ENCODE assay signal across 24 cellular contexts in the genomic region with DNA sequence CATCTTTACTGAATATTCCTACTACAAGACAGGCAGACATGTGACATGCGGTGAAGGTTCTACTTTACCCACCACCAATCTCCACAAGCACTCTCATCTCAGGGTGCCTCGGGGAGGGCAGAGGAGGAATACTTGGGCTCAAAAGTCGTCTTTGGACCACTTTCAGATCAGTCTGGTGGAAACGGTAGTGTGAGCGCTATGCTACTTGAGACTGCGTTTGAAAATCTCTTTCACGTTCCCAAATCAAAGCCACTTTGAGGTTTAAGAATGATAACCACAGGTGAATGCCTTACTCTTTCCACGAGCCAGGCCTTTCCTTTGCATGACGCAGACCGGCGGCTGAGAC. TPM values are rescaled to one million over a fixed set of nuclear protein-coding genes. Genes with fewer than 3 reads are reported as not detected.
DNase-seq lines count a peak whose midpoint lies in the region; ATAC-seq and TF ChIP-seq lines count a peak whose summit lies in the region.
"Had no signal": no experiment of that assay in that cellular context is flagged by ENCODE, and none has a peak within 500 bp of the region (broad histone marks: within the 10 kb centered on the region; RNA-seq: fewer than 3 reads in every experiment).

No MANE protein-coding gene starts in this region.

- H3K27ac ChIP-seq in naive thymus-derived CD4-positive, alpha-beta T cell (ENCODE audit: low read depth, low read length) = no peak overlapping the region
- no peak overlapping the region for H3K27ac ChIP-seq in gastrocnemius medialis
- H3K27ac ChIP-seq: brain microvascular endothelial cell, heart left ventricle had no signal

- H3K36me3 ChIP-seq in naive thymus-derived CD4-positive, alpha-beta T cell (ENCODE audit: control insufficient read depth in 2 of 3, insufficient read depth in 3 of 3, low read length in 3 of 3) = no peaks in the 10 kb centered on the region
- no peaks in the 10 kb centered on the region for H3K36me3 ChIP-seq in gastrocnemius medialis
- H3K36me3 ChIP-seq: brain microvascular endothelial cell, heart left ventricle had no signal

- peaks cover 7% of the 10 kb centered on the region for H3K9me3 Mint-ChIP-seq in T-helper 2 cell treated with Interferon-gamma antibody and Interleukin-4, amounts not matched to agents 5 μg/mL and 100 μg/mL, for 36 hours
- peaks cover 3% of the 10 kb centered on the region for H3K9me3 Mint-ChIP-seq in activated CD8-positive, alpha-beta T cell treated with anti-CD3 and anti-CD28 coated beads for 36 hours
- peaks cover 0 to 42% (median 15%) of the 10 kb centered on the region in 11 donors for H3K9me3 Mint-ChIP-seq in naive thymus-derived CD4-positive, alpha-beta T cell
- H3K9me3 Mint-ChIP-seq: dendritic cell treated with granulocyte-macrophage colony-stimulating factor and Interleukin-4, amounts not matched to agents 40 ng/mL and 50 ng/mL, for 4 days had no signal

- H3K27me3 ChIP-seq in naive thymus-derived CD4-positive, alpha-beta T cell (ENCODE audit: control insufficient read depth in 2 of 2, insufficient read depth in 2 of 2, low read length in 2 of 2) = peaks cover 9 to 24% of the 10 kb centered on the region in 2 donors
- H3K27me3 ChIP-seq in gastrocnemius medialis = peaks cover 66 to 82% (median 77%) of the 10 kb centered on the region in 3 donors

- peaks cover 64% of the 10 kb centered on the region for H3K27me3 Mint-ChIP-seq in T-helper 2 cell treated with Interferon-gamma antibody and Interleukin-4, amounts not matched to agents 5 μg/mL and 100 μg/mL, for 36 hours (ENCODE audit: low read depth)
- H3K27me3 Mint-ChIP-seq in activated CD8-positive, alpha-beta T cell treated with anti-CD3 and anti-CD28 coated beads for 36 hours = peaks cover 64% of the 10 kb centered on the region
- H3K27me3 Mint-ChIP-seq in naive thymus-derived CD4-positive, alpha-beta T cell = peaks cover 58 to 75% (median 62%) of the 10 kb centered on the region in 5 donors

- in situ Hi-C loops in gastrocnemius medialis (cut with MboI; ENCODE audit: low sequenced_read_pairs in 4 of 4) = no loop called here

- peak overlapping the region; percentile 3 for H3K4me3 Mint-ChIP-seq in T-helper 2 cell treated with Interferon-gamma antibody and Interleukin-4, amounts not matched to agents 5 μg/mL and 100 μg/mL, for 36 hours
- H3K4me3 Mint-ChIP-seq in activated CD8-positive, alpha-beta T cell treated with anti-CD3 and anti-CD28 coated beads for 36 hours = peak overlapping the region; percentile 45
- peak overlapping the region; percentile 41 to 80 (median 68) for H3K4me3 Mint-ChIP-seq in naive thymus-derived CD4-positive, alpha-beta T cell
- H3K4me3 Mint-ChIP-seq: dendritic cell treated with granulocyte-macrophage colony-stimulating factor and Interleukin-4, amounts not matched to agents 40 ng/mL and 50 ng/mL, for 4 days; stimulated activated memory B cell treated with anti-CD40 and anti-IgM and Interleukin-4, amounts not matched to agents 10 μg/mL and 1 μg/mL and 100 μg/mL, for 72 hours had no signal

- no peak overlapping the region for H3K4me3 ChIP-seq in naive thymus-derived CD4-positive, alpha-beta T cell (ENCODE audit: low read length)
- no peak overlapping the region for H3K4me3 ChIP-seq in gastrocnemius medialis

- ATAC-seq in activated CD8-positive, alpha-beta T cell treated with anti-CD3 and anti-CD28 coated beads for 36 hours = no peak
- no peak for ATAC-seq in naive thymus-derived CD4-positive, alpha-beta T cell
- ATAC-seq in gastrocnemius medialis = no peak
- ATAC-seq: stimulated activated memory B cell treated with anti-CD40 and anti-IgM and Interleukin-4, amounts not matched to agents 10 μg/mL and 1 μg/mL and 100 μg/mL, for 72 hours had no signal

- CTCF ChIA-PET in activated CD8-positive, alpha-beta T cell treated with anti-CD3 and anti-CD28 coated beads for 36 hours (lab: Charles Lee) = no interaction called here
- CTCF ChIA-PET in naive thymus-derived CD4-positive, alpha-beta T cell (lab: Charles Lee) = no interaction called here
- CTCF ChIA-PET in HEK293T (lab: Yijun Ruan, JAX) = no interaction called here

- peaks cover 0 to 9% of the 10 kb centered on the region in 2 donors for H3K4me1 ChIP-seq in naive thymus-derived CD4-positive, alpha-beta T cell (ENCODE audit: control insufficient read depth in 2 of 2, insufficient read depth in 2 of 2, low read length in 2 of 2)
- H3K4me1 ChIP-seq in gastrocnemius medialis = no peaks in the 10 kb centered on the region

- no peak for DNase-seq in T-helper 2 cell treated with Interferon-gamma antibody and Interleukin-4, amounts not matched to agents 5 μg/mL and 100 μg/mL, for 36 hours (ENCODE audit: low spot score)
- DNase-seq in T-helper 2 cell (no peak), DMS79 treated with DMSO at 0.1 percent for 48 hours (lab: John Stamatoyannopoulos, UW) (peak; percentile 52), gastrocnemius medialis (no peak), NAMALWA (ENCODE audit: low spot score) (no peak), HEK293T (ENCODE audit: extremely low spot score) (no peak)
- DNase-seq in activated CD8-positive, alpha-beta T cell treated with anti-CD3 and anti-CD28 coated beads for 36 hours = no peak
- no peak for DNase-seq in naive thymus-derived CD4-positive, alpha-beta T cell
- DNase-seq: activated CD4-positive, alpha-beta T cell treated with anti-CD3 and anti-CD28 coated beads, Interleukin-2, amount 50 U/mL, for 4 hours; activated gamma-delta T cell; brain microvascular endothelial cell; GOT3; heart left ventricle; kidney glomerular epithelial cell; midbrain; MV-4-11; posterior cingulate gyrus; SHP77; T1000 had no signal

- intact Hi-C loops in activated CD8-positive, alpha-beta T cell treated with anti-CD3 and anti-CD28 coated beads for 36 hours (cut with micrococcal nuclease) = loop anchor here (5.0 kb wide), 1 partner anchor 37 kb away; no protein-coding TSS in a partner anchor
- intact Hi-C loops in naive thymus-derived CD4-positive, alpha-beta T cell (cut with micrococcal nuclease) = no loop called here
- intact Hi-C loops in gastrocnemius medialis (cut with DNase I; ENCODE audit: low total_unique reads) = no loop called here

- TF ChIP-seq CTCF in activated CD8-positive, alpha-beta T cell treated with anti-CD3 and anti-CD28 coated beads for 36 hours (IDR thresholded peaks at IDR 0.05) = no peak
- TF ChIP-seq CTCF in gastrocnemius medialis (IDR thresholded peaks at IDR 0.05 in 4 of 5, conservative IDR thresholded peaks at IDR 0.05 in 1 of 5) = no peak

- peaks cover 4% of the 10 kb centered on the region for H3K36me3 Mint-ChIP-seq in T-helper 2 cell treated with Interferon-gamma antibody and Interleukin-4, amounts not matched to agents 5 μg/mL and 100 μg/mL, for 36 hours (ENCODE audit: low read depth)
- peaks cover 9% of the 10 kb centered on the region for H3K36me3 Mint-ChIP-seq in activated CD8-positive, alpha-beta T cell treated with anti-CD3 and anti-CD28 coated beads for 36 hours (ENCODE audit: low read depth)
- peaks cover 0 to 15% (median 2%) of the 10 kb centered on the region in 5 donors for H3K36me3 Mint-ChIP-seq in naive thymus-derived CD4-positive, alpha-beta T cell
- H3K36me3 Mint-ChIP-seq: stimulated activated memory B cell treated with anti-CD40 and anti-IgM and Interleukin-4, amounts not matched to agents 10 μg/mL and 1 μg/mL and 100 μg/mL, for 72 hours had no signal

- H3K9me3 ChIP-seq in naive thymus-derived CD4-positive, alpha-beta T cell (ENCODE audit: control insufficient read depth in 2 of 3, low read length in 3 of 3) = peaks cover 0 to 15% (median 0%) of the 10 kb centered on the region in 3 experiments
- no peaks in the 10 kb centered on the region for H3K9me3 ChIP-seq in gastrocnemius medialis
- H3K9me3 ChIP-seq: heart left ventricle had no signal

- POLR2A ChIA-PET in activated CD8-positive, alpha-beta T cell treated with anti-CD3 and anti-CD28 coated beads for 36 hours (lab: Charles Lee) = no interaction called here
- POLR2A ChIA-PET in naive thymus-derived CD4-positive, alpha-beta T cell (lab: Charles Lee) = no interaction called here
- POLR2A ChIA-PET in HEK293T (lab: Yijun Ruan, JAX) = no interaction called here

- peaks cover 2% of the 10 kb centered on the region for H3K4me1 Mint-ChIP-seq in T-helper 2 cell treated with Interferon-gamma antibody and Interleukin-4, amounts not matched to agents 5 μg/mL and 100 μg/mL, for 36 hours (ENCODE audit: low read depth)
- peaks cover 7% of the 10 kb centered on the region for H3K4me1 Mint-ChIP-seq in activated CD8-positive, alpha-beta T cell treated with anti-CD3 and anti-CD28 coated beads for 36 hours (ENCODE audit: low read depth)
- H3K4me1 Mint-ChIP-seq in naive thymus-derived CD4-positive, alpha-beta T cell = peaks cover 5 to 31% (median 25%) of the 10 kb centered on the region in 7 donors
- H3K4me1 Mint-ChIP-seq: stimulated activated memory B cell treated with anti-CD40 and anti-IgM and Interleukin-4, amounts not matched to agents 10 μg/mL and 1 μg/mL and 100 μg/mL, for 72 hours had no signal

- no peak overlapping the region for H3K27ac Mint-ChIP-seq in T-helper 2 cell treated with Interferon-gamma antibody and Interleukin-4, amounts not matched to agents 5 μg/mL and 100 μg/mL, for 36 hours
- no peak overlapping the region for H3K27ac Mint-ChIP-seq in activated CD8-positive, alpha-beta T cell treated with anti-CD3 and anti-CD28 coated beads for 36 hours
- peak overlapping the region in 1 of 9 donors; percentile 71 for H3K27ac Mint-ChIP-seq in naive thymus-derived CD4-positive, alpha-beta T cell
- H3K27ac Mint-ChIP-seq: dendritic cell treated with granulocyte-macrophage colony-stimulating factor and Interleukin-4, amounts not matched to agents 40 ng/mL and 50 ng/mL, for 4 days; stimulated activated memory B cell treated with anti-CD40 and anti-IgM and Interleukin-4, amounts not matched to agents 10 μg/mL and 1 μg/mL and 100 μg/mL, for 72 hours had no signal

- no peak for TF ChIP-seq POLR2A in gastrocnemius medialis (IDR thresholded peaks at IDR 0.05)

TF ChIP-seq in HEK293T, 16 proteins besides CTCF, POLR2A, EP300 and RAD21 (continues in another document):
- TF ChIP-seq L3MBTL2 (conservative IDR thresholded peaks at IDR 0.05) (no peak), FOXA1 (IDR thresholded peaks at IDR 0.05) (no peak), FOXK2 (IDR thresholded peaks at IDR 0.05) (no peak), BHLHE40 (IDR thresholded peaks at IDR 0.05; ENCODE audit: borderline replicate concordance) (no peak), CTBP1 (IDR thresholded peaks at IDR 0.05; ENCODE audit: borderline replicate concordance) (no peak), ZNF384 (IDR thresholded peaks at IDR 0.05) (no peak), HDGF (IDR thresholded peaks at IDR 0.05; ENCODE audit: borderline replicate concordance) (no peak), FOXM1 (IDR thresholded peaks at IDR 0.05; ENCODE audit: borderline replicate concordance) (no peak), SUZ12 (IDR thresholded peaks at IDR 0.05) (no peak), NFRKB (IDR thresholded peaks at IDR 0.05) (no peak), ARNT (IDR thresholded peaks at IDR 0.05) (no peak), SP1 (IDR thresholded peaks at IDR 0.05) (no peak), LEF1 (IDR thresholded peaks at IDR 0.05; ENCODE audit: borderline replicate concordance) (no peak), TARDBP (IDR thresholded peaks at IDR 0.05) (no peak)

RNA-seq across cellular contexts. Expression of gene SOX1, which starts 1.5 kb away (rescaled TPM):
- total RNA-seq in activated CD8-positive, alpha-beta T cell treated with anti-CD3 and anti-CD28 coated beads for 36 hours = not detected
- total RNA-seq in naive thymus-derived CD4-positive, alpha-beta T cell = not detected
- not detected for polyA plus RNA-seq in naive thymus-derived CD4-positive, alpha-beta T cell
- not detected for total RNA-seq in gastrocnemius medialis
- total RNA-seq: heart left ventricle, smooth muscle cell, ureter had no signal
- polyA plus RNA-seq: esophagus, heart left ventricle, smooth muscle cell had no signal

Comparison
In these comparisons a context has a peak if more than half of its experiments do, and no peak if none do; other contexts are left out.
1. H3K4me3 Mint-ChIP-seq: peak in every context shown above with its lines; median percentile 68 in naive thymus-derived CD4-positive, alpha-beta T cell; 45 in activated CD8-positive, alpha-beta T cell treated with anti-CD3 and anti-CD28 coated beads for 36 hours; 3 in T-helper 2 cell treated with Interferon-gamma antibody and Interleukin-4, amounts not matched to agents 5 μg/mL and 100 μg/mL, for 36 hours.